Comparison of ENCODE assay signal across 9 cellular contexts in genomic region chr15:75661779-75662140, GRCh38. TPM values are rescaled to one million over a fixed set of nuclear protein-coding genes. Genes with fewer than 3 reads are reported as not detected.
DNase-seq lines count a peak whose midpoint lies in the region; ATAC-seq and TF ChIP-seq lines count a peak whose summit lies in the region.
"Had no signal": no experiment of that assay in that cellular context is flagged by ENCODE, and none has a peak within 500 bp of the region (broad histone marks: within the 10 kb centered on the region; RNA-seq: fewer than 3 reads in every experiment).

No MANE protein-coding gene starts in this region.

- H3K4me3 ChIP-seq in Peyer's patch (no peak overlapping the region), thymus (ENCODE audit: low read length) (no peak overlapping the region)

- H3K4me3 Mint-ChIP-seq in effector memory CD8-positive, alpha-beta T cell = no peak overlapping the region
- H3K4me3 Mint-ChIP-seq: endodermal cell had no signal

- no peak for TF ChIP-seq POLR2A in Peyer's patch (IDR thresholded peaks at IDR 0.05)

- no peak for TF ChIP-seq CTCF in Peyer's patch (IDR thresholded peaks at IDR 0.05)

- DNase-seq in Peyer's patch (no peak), myocyte (ENCODE audit: low read depth) (peak; percentile 67), SIG-M5 treated with dmso at 0.1 percent for 504 hours (lab: John Stamatoyannopoulos, UW; ENCODE audit: unreplicated experiment) (no peak), NCI-H2029 treated with DMSO at 0.1 percent for 48 hours (lab: John Stamatoyannopoulos, UW) (no peak)
- no peak for DNase-seq in effector memory CD8-positive, alpha-beta T cell

- peaks cover 0 to 4% of the 10 kb centered on the region in 2 donors for H3K4me1 Mint-ChIP-seq in effector memory CD8-positive, alpha-beta T cell (ENCODE audit: low read depth in 2 of 2)

- whole genome bisulfite sequencing in thymus = 89% methylated on average over 3 of the region's 3 CpGs

- H3K9me3 ChIP-seq in Peyer's patch (no peaks in the 10 kb centered on the region), thymus (ENCODE audit: control insufficient read depth) (no peaks in the 10 kb centered on the region)

- H3K9me3 Mint-ChIP-seq in effector memory CD8-positive, alpha-beta T cell = no peaks in the 10 kb centered on the region
- H3K9me3 Mint-ChIP-seq: endodermal cell had no signal

- no peaks in the 10 kb centered on the region for H3K27me3 ChIP-seq in Peyer's patch
- no peaks in the 10 kb centered on the region for H3K27me3 ChIP-seq in thymus (ENCODE audit: control insufficient read depth, insufficient read depth)

- H3K36me3 Mint-ChIP-seq in effector memory CD8-positive, alpha-beta T cell (ENCODE audit: insufficient read depth) = no peaks in the 10 kb centered on the region

- peaks cover 0 to 56% (median 2%) of the 10 kb centered on the region in 4 donors for H3K4me1 ChIP-seq in Peyer's patch
- H3K4me1 ChIP-seq in thymus (ENCODE audit: control insufficient read depth, insufficient read depth, low read length) = no peaks in the 10 kb centered on the region

- H3K27me3 Mint-ChIP-seq in effector memory CD8-positive, alpha-beta T cell = no peaks in the 10 kb centered on the region

- peaks cover 0 to 24% (median 0%) of the 10 kb centered on the region in 3 donors for H3K36me3 ChIP-seq in Peyer's patch
- H3K36me3 ChIP-seq in thymus (ENCODE audit: control insufficient read depth, insufficient read depth) = no peaks in the 10 kb centered on the region

- ATAC-seq in effector memory CD8-positive, alpha-beta T cell (replicated peaks) = no peak
- ATAC-seq in GM19397 (IDR thresholded peaks at IDR 0.05; ENCODE audit: unreplicated experiment) (no peak), GM18519 (IDR thresholded peaks at IDR 0.05; ENCODE audit: low FRiP score, unreplicated experiment) (no peak)

- peak overlapping the region; percentile 22 to 33 for H3K27ac Mint-ChIP-seq in effector memory CD8-positive, alpha-beta T cell
- H3K27ac Mint-ChIP-seq: endodermal cell had no signal

- H3K27ac ChIP-seq in Peyer's patch (peak overlapping the region; percentile 53 to 79 (median 71)), thymus (ENCODE audit: low read depth) (peak overlapping the region; percentile 55)

RNA-seq across cellular contexts. Expression of gene SNX33, which starts 14.0 kb away (rescaled TPM):
- total RNA-seq in Peyer's patch (10 to 100 TPM; 35.5 to 53.7 (median 49.5) TPM), myocyte (17.0 and 19.5 TPM in 2 replicates)
- polyA plus RNA-seq in myocyte (2012) = 24.4 TPM
- polyA plus RNA-seq in thymus = 11.3 TPM

RNA-seq across cellular contexts. Expression of gene IMP3, which starts 21.7 kb away (rescaled TPM):
- 100 to 1,000 TPM in 3 of 4 donors, 10 to 100 TPM in 1; 96.8 to 133 (median 124) TPM for total RNA-seq in Peyer's patch
- 127 and 146 TPM in 2 replicates for total RNA-seq in myocyte
- 52.5 TPM for polyA plus RNA-seq in myocyte (2012)
- 97.3 TPM for polyA plus RNA-seq in thymus

RNA-seq across cellular contexts. Expression of gene SNUPN, which starts 36.2 kb away (rescaled TPM):
- total RNA-seq in Peyer's patch (10 to 100 TPM; 11.5 to 32.2 (median 17.4) TPM), myocyte (30.4 and 33.0 TPM in 2 replicates)
- 26.2 TPM for polyA plus RNA-seq in myocyte (2012)
- 22.2 TPM for polyA plus RNA-seq in thymus

RNA-seq across cellular contexts. Expression of gene CSPG4, which starts 50.9 kb away (rescaled TPM):
- total RNA-seq in Peyer's patch (10 to 100 TPM in 1 of 4 donors, 1 to 10 TPM in 3; 2.8 to 15.7 (median 6.3) TPM), myocyte (6.2 and 19.6 TPM in 2 replicates)
- 21.0 TPM for polyA plus RNA-seq in myocyte (2012)
- polyA plus RNA-seq in thymus = 4.9 TPM
